22 cellular contexts compared by ENCODE assay signal in genomic region chr3:46010519-46011113, GRCh38. TPM values are rescaled to one million over a fixed set of nuclear protein-coding genes. Genes with fewer than 3 reads are reported as not detected.
A peak's percentile ranks its signal among the peaks of the same experiment; 100 is the strongest.
DNase-seq lines count a peak whose midpoint lies in the region; ATAC-seq lines count a peak whose summit lies in the region.
"Had no signal": no experiment of that assay in that cellular context is flagged by ENCODE, and none has a peak within 500 bp of the region (broad histone marks: within the 10 kb centered on the region; RNA-seq: fewer than 3 reads in every experiment).

No MANE protein-coding gene starts in this region.

- H3K4me1 Mint-ChIP-seq in stimulated activated naive CD8-positive, alpha-beta T cell treated with anti-CD3 and anti-CD28 coated beads, Interleukin-15, amount 100 ng/mL, for 72 hours: peaks cover 51% of the 10 kb centered on the region
- peaks cover 4% of the 10 kb centered on the region for H3K4me1 Mint-ChIP-seq in activated T-helper 17 cell treated with anti-CD3 and anti-CD28 coated beads, Interleukin-2, amount 50 U/mL, for 72 hours
- H3K4me1 Mint-ChIP-seq in stimulated activated effector memory CD8-positive, alpha-beta T cell treated with anti-CD3 and anti-CD28 coated beads, Interleukin-12 subunit alpha, Interleukin-12 subunit beta, amount 100 ng/mL, for 72 hours: peaks cover 38% of the 10 kb centered on the region

- H3K27me3 Mint-ChIP-seq in stimulated activated naive CD8-positive, alpha-beta T cell treated with anti-CD3 and anti-CD28 coated beads, Interleukin-15, amount 100 ng/mL, for 72 hours: peaks cover 7% of the 10 kb centered on the region
- peaks cover 3% of the 10 kb centered on the region for H3K27me3 Mint-ChIP-seq in activated T-helper 17 cell treated with anti-CD3 and anti-CD28 coated beads, Interleukin-2, amount 50 U/mL, for 72 hours
- H3K27me3 Mint-ChIP-seq: CD4-positive, alpha-beta memory T cell had no signal

- no peaks in the 10 kb centered on the region for H3K9me3 Mint-ChIP-seq in stimulated activated naive CD8-positive, alpha-beta T cell treated with anti-CD3 and anti-CD28 coated beads, Interleukin-15, amount 100 ng/mL, for 72 hours
- no peaks in the 10 kb centered on the region for H3K9me3 Mint-ChIP-seq in activated T-helper 17 cell treated with anti-CD3 and anti-CD28 coated beads, Interleukin-2, amount 50 U/mL, for 72 hours
- H3K9me3 Mint-ChIP-seq in stimulated activated effector memory CD8-positive, alpha-beta T cell treated with anti-CD3 and anti-CD28 coated beads, Interleukin-12 subunit alpha, Interleukin-12 subunit beta, amount 100 ng/mL, for 72 hours: no peaks in the 10 kb centered on the region
- H3K9me3 Mint-ChIP-seq: CD4-positive, alpha-beta memory T cell had no signal

- H3K4me3 Mint-ChIP-seq in stimulated activated naive CD8-positive, alpha-beta T cell treated with anti-CD3 and anti-CD28 coated beads, Interleukin-15, amount 100 ng/mL, for 72 hours: peak overlapping the region in 1 of 2 donors; percentile 19
- H3K4me3 Mint-ChIP-seq in activated T-helper 17 cell treated with anti-CD3 and anti-CD28 coated beads, Interleukin-2, amount 50 U/mL, for 72 hours: no peak overlapping the region
- no peak overlapping the region for H3K4me3 Mint-ChIP-seq in stimulated activated effector memory CD8-positive, alpha-beta T cell treated with anti-CD3 and anti-CD28 coated beads, Interleukin-12 subunit alpha, Interleukin-12 subunit beta, amount 100 ng/mL, for 72 hours
- H3K4me3 Mint-ChIP-seq: CD4-positive, alpha-beta memory T cell had no signal

- peak; percentile 81 to 84 for ATAC-seq in activated CD4-positive, CD25-positive, alpha-beta regulatory T cell treated with anti-CD3 and anti-CD28 coated beads, Interleukin-2, amount 50 U/mL, for 24 hours
- ATAC-seq in stimulated activated naive CD8-positive, alpha-beta T cell treated with anti-CD3 and anti-CD28 coated beads, Interleukin-15, amount 100 ng/mL, for 72 hours: peak; percentile 87
- ATAC-seq in stimulated activated naive CD8-positive, alpha-beta T cell treated with anti-CD3 and anti-CD28 coated beads, Interleukin-15, Interleukin-2, amounts not matched to agents 100 U/mL and 50 U/mL, for 24 hours: no peak
- ATAC-seq in activated T-helper 17 cell treated with anti-CD3 and anti-CD28 coated beads, Interleukin-2, amount 50 U/mL, for 72 hours (replicated peaks): peak; percentile 42
- peak; percentile 73 for ATAC-seq in stimulated activated effector memory CD8-positive, alpha-beta T cell treated with anti-CD3 and anti-CD28 coated beads, Interleukin-12 subunit alpha, Interleukin-12 subunit beta, amount 100 ng/mL, for 72 hours

- H3K36me3 Mint-ChIP-seq in activated T-helper 17 cell treated with anti-CD3 and anti-CD28 coated beads, Interleukin-2, amount 50 U/mL, for 72 hours (ENCODE audit: low read depth): no peaks in the 10 kb centered on the region
- no peaks in the 10 kb centered on the region for H3K36me3 Mint-ChIP-seq in stimulated activated effector memory CD8-positive, alpha-beta T cell treated with anti-CD3 and anti-CD28 coated beads, Interleukin-12 subunit alpha, Interleukin-12 subunit beta, amount 100 ng/mL, for 72 hours
- H3K36me3 Mint-ChIP-seq: CD4-positive, alpha-beta memory T cell had no signal

- H3K27ac Mint-ChIP-seq in stimulated activated naive CD8-positive, alpha-beta T cell treated with anti-CD3 and anti-CD28 coated beads, Interleukin-15, amount 100 ng/mL, for 72 hours: peak overlapping the region in 1 of 2 donors; percentile 36
- H3K27ac Mint-ChIP-seq in activated T-helper 17 cell treated with anti-CD3 and anti-CD28 coated beads, Interleukin-2, amount 50 U/mL, for 72 hours: no peak overlapping the region
- peak overlapping the region; percentile 84 for H3K27ac Mint-ChIP-seq in stimulated activated effector memory CD8-positive, alpha-beta T cell treated with anti-CD3 and anti-CD28 coated beads, Interleukin-12 subunit alpha, Interleukin-12 subunit beta, amount 100 ng/mL, for 72 hours

- no peak for DNase-seq in activated CD4-positive, CD25-positive, alpha-beta regulatory T cell treated with anti-CD3 and anti-CD28 coated beads, Interleukin-2, amount 50 U/mL, for 72 hours
- DNase-seq in stimulated activated naive CD8-positive, alpha-beta T cell treated with anti-CD3 and anti-CD28 coated beads, Interleukin-15, amount 100 ng/mL, for 72 hours: no peak
- DNase-seq in stimulated activated naive CD8-positive, alpha-beta T cell treated with anti-CD3 and anti-CD28 coated beads, Interleukin-15, Interleukin-2, amounts not matched to agents 100 U/mL and 50 U/mL, for 24 hours: no peak
- DNase-seq in stimulated activated effector memory CD8-positive, alpha-beta T cell treated with anti-CD3 and anti-CD28 coated beads, Interleukin-12 subunit alpha, Interleukin-12 subunit beta, amount 100 ng/mL, for 72 hours (ENCODE audit: low spot score in 2 of 2): no peak
- DNase-seq in AG08395 (ENCODE audit: low spot score): no peak
- no peak for DNase-seq in foreskin melanocyte
- DNase-seq: ACHN; Caco-2; CD4-positive, alpha-beta memory T cell; DMS 273 treated with DMSO at 0.1 percent for 48 hours; DND-41; NCI-H1092 treated with DMSO at 0.1 percent for 48 hours; NCI-H1436 treated with DMSO at 0.1 percent for 48 hours; NCI-H1930; NCI-H2227 treated with DMSO at 0.1 percent for 48 hours; NCI-H510A; NCI-H774; Peyer's patch; SJCRH30 had no signal

RNA-seq across cellular contexts. Expression of gene FYCO1, which starts 15.0 kb away (rescaled TPM):
- 10 to 100 TPM; 15.5 to 26.2 TPM for total RNA-seq in activated T-helper 17 cell treated with anti-CD3 and anti-CD28 coated beads, Interleukin-2, amount 50 U/mL, for 72 hours

RNA-seq across cellular contexts. Expression of gene XCR1, which starts 16.7 kb away (rescaled TPM):
- total RNA-seq in activated T-helper 17 cell treated with anti-CD3 and anti-CD28 coated beads, Interleukin-2, amount 50 U/mL, for 72 hours: under 1 TPM; 0.04 to 0.05 TPM
- total RNA-seq: Caco-2; CD4-positive, alpha-beta memory T cell; H1; Peyer's patch; SJCRH30 had no signal
